ENCODE assay signal across 8 cellular contexts in the genomic region with DNA sequence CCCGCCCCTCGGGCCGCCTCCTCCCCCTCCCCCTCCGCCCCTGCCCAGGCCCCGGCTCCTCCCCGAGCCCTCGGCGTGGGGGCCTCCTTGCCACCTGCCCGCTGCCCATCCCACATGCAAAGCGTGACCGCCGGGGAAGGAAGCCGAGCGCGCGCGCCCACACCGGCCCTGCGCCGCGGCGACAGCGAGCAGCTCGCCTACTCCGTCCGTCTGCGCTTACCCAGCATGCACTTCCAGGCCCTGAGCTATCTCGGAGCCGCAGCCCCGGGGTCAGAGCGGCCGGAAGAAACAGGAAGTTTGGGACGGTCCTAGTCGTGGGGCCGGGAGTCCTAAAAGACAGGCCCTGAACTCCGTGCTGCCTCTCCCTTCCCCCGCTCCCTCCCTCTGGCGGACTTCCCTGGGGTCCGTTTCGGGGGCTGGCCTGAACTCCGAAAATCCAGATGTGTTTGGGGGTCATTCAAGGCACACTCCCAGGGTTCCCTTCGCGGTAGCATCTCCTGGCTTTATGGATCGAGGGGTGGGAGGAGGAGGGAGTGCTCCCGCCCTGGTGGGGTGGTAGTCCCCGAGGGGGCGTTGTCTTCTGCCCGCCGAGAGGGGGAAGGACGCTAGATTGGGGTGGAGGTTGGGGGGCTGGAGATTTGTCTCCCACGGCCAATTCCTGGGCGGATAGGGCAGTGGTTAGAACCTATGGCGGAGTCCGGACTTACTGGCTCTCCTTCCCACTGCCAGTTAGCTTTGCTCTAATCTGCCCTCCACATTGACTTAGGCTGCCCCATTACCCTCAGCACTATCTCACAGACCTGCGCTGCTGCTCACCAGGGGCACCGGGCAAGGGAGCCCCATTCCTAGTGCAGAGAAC. TPM values are rescaled to one million over a fixed set of nuclear protein-coding genes. Genes with fewer than 3 reads are reported as not detected.
A peak's percentile ranks its signal among the peaks of the same experiment; 100 is the strongest.
DNase-seq lines count a peak whose midpoint lies in the region; TF ChIP-seq lines count a peak whose summit lies in the region.

No MANE protein-coding gene starts in this region.

- H3K4me1 Mint-ChIP-seq in HFFc6 (ENCODE audit: low read depth) = peaks cover 33% of the 10 kb centered on the region
- H3K4me1 Mint-ChIP-seq in type B pancreatic cell (ENCODE audit: unreplicated experiment) = peaks cover 11% of the 10 kb centered on the region

- H3K9me3 ChIP-seq in WERI-Rb-1 (ENCODE audit: severe bottlenecking) = no peaks in the 10 kb centered on the region
- no peaks in the 10 kb centered on the region for H3K9me3 ChIP-seq in mucosa of stomach (ENCODE audit: control insufficient read depth, low read length)

- TF ChIP-seq CTCF in 22Rv1 (IDR thresholded peaks at IDR 0.05) (no peak), GM10266 (IDR thresholded peaks at IDR 0.05; ENCODE audit: control insufficient read depth, insufficient read depth, low read depth, missing control alignments) (no peak), HFFc6 (IDR thresholded peaks at IDR 0.05) (no peak), WERI-Rb-1 (IDR thresholded peaks at IDR 0.05; ENCODE audit: low read depth, low read length) (no peak), type B pancreatic cell (conservative IDR thresholded peaks at IDR 0.05) (no peak)

- peak; percentile 71 for DNase-seq in GM10266 (ENCODE audit: extremely low spot score)
- peak; percentile 6 for DNase-seq in HFFc6
- peak; percentile 79 for DNase-seq in MV-4-11 (lab: John Stamatoyannopoulos, UW)
- DNase-seq in WERI-Rb-1 = peak; percentile 62
- peak; percentile 77 to 81 for DNase-seq in erythroblast (lab: John Stamatoyannopoulos, UW)
- peak; percentile 76 for DNase-seq in type B pancreatic cell (ENCODE audit: extremely low spot score, unreplicated experiment)

- H3K9ac ChIP-seq in mucosa of stomach (ENCODE audit: low read length) = peak overlapping the region; percentile 59

- TF ChIP-seq POLR2A in erythroblast (IDR thresholded peaks at IDR 0.05; ENCODE audit: low read length) = peak; percentile 58

- H3K4me3 Mint-ChIP-seq in HFFc6 (peak overlapping the region; percentile 60), type B pancreatic cell (peak overlapping the region; percentile 74)

- H3K4me3 ChIP-seq in WERI-Rb-1 (ENCODE audit: low read depth, low read length) = peak overlapping the region; percentile 42
- peak overlapping the region; percentile 25 for H3K4me3 ChIP-seq in mucosa of stomach (ENCODE audit: low read length)

- H3K36me3 ChIP-seq in WERI-Rb-1 (no peaks in the 10 kb centered on the region), mucosa of stomach (ENCODE audit: control insufficient read depth, insufficient read depth, low read length) (no peaks in the 10 kb centered on the region)

- H3K36me3 Mint-ChIP-seq in HFFc6 (ENCODE audit: low read depth) (no peaks in the 10 kb centered on the region), type B pancreatic cell (no peaks in the 10 kb centered on the region)

- H3K27me3 ChIP-seq in WERI-Rb-1 (ENCODE audit: insufficient read depth, low read depth, severe bottlenecking) (peaks cover 9% of the 10 kb centered on the region), mucosa of stomach (ENCODE audit: control insufficient read depth, insufficient read depth, low read length) (peaks cover 6% of the 10 kb centered on the region)

- H3K27ac ChIP-seq in 22Rv1 (peak overlapping the region; percentile 78), WERI-Rb-1 (peak overlapping the region; percentile 28; the same call in 1 of the 2 replicates)

- H3K9me3 Mint-ChIP-seq in HFFc6 = no peaks in the 10 kb centered on the region
- no peaks in the 10 kb centered on the region for H3K9me3 Mint-ChIP-seq in type B pancreatic cell

- H3K27ac Mint-ChIP-seq in HFFc6 (no peak overlapping the region; the same call in 1 of the 2 replicates), type B pancreatic cell (no peak overlapping the region)

- peaks cover 10% of the 10 kb centered on the region for H3K4me1 ChIP-seq in mucosa of stomach (ENCODE audit: control insufficient read depth, insufficient read depth, low read length)

- H3K27me3 Mint-ChIP-seq in HFFc6 (ENCODE audit: insufficient read depth) = no peaks in the 10 kb centered on the region
- peaks cover 20% of the 10 kb centered on the region for H3K27me3 Mint-ChIP-seq in type B pancreatic cell

RNA-seq across cellular contexts. Expression of a gene that starts 25.0 kb away (rescaled TPM):
- 10 to 100 TPM; 13.3 to 18.3 (median 14.8) TPM for total RNA-seq in HFFc6 (2021; fragmentation: NEBNext Ultra II Directional; extraction: Animal tissue kit (Norgen Biotek cat#: 25700))
- 20.9 and 24.0 TPM in 2 replicates for total RNA-seq in type B pancreatic cell (ENCODE audit: low replicate concordance)

RNA-seq across cellular contexts. Expression of a gene that starts 51.5 kb away (rescaled TPM):
- total RNA-seq in HFFc6 (2021; fragmentation: NEBNext Ultra II Directional; extraction: Animal tissue kit (Norgen Biotek cat#: 25700)) = 10 to 100 TPM; 22.7 to 29.9 (median 23.3) TPM
- total RNA-seq in type B pancreatic cell (ENCODE audit: low replicate concordance) = 21.9 and 22.4 TPM in 2 replicates

Comparison
In these comparisons a context has a peak if more than half of its experiments do, and no peak if none do; other contexts are left out.
1. Peak in every context shown above with its lines: DNase-seq, H3K4me3 ChIP-seq and H3K27ac ChIP-seq.
2. DNase-seq: peak in every context shown above with its lines; median percentile 79 in MV-4-11; 79 in erythroblast; 76 in type B pancreatic cell; 71 in GM10266; 62 in WERI-Rb-1; 6 in HFFc6.